Comparison of ENCODE assay signal across 8 cellular contexts in genomic region chr7:131107343-131108211, GRCh38.
DNase-seq lines count a peak whose midpoint lies in the region; ATAC-seq and TF ChIP-seq lines count a peak whose summit lies in the region.

No MANE protein-coding gene starts in this region.

- ATAC-seq in GM18858 (IDR thresholded peaks at IDR 0.05; ENCODE audit: unreplicated experiment): peak; percentile 50
- ATAC-seq in HG03060 (IDR thresholded peaks at IDR 0.05; ENCODE audit: low read depth, unreplicated experiment): peak; percentile 30
- ATAC-seq in left colon: peak; percentile 19

- H3K4me3 ChIP-seq in choroid plexus epithelial cell (ENCODE audit: low read depth, low read length): peak overlapping the region; percentile 99

- no peak for TF ChIP-seq CTCF in choroid plexus epithelial cell (conservative IDR thresholded peaks at IDR 0.05; ENCODE audit: low read depth, low read length)

- intact Hi-C loops in left colon (cut with DNase I, micrococcal nuclease): loop anchor here in 1 of 2 donors (10.0 kb wide), 2 partner anchors 217 to 317 kb away; partner anchors contain the start of gene MKLN1

- DNase-seq in AG08395 (ENCODE audit: low spot score) (peak; percentile 71), NCI-H2196 treated with DMSO at 0.1 percent for 48 hours (lab: John Stamatoyannopoulos, UW; ENCODE audit: unreplicated experiment) (peak; percentile 19), choroid plexus epithelial cell (ENCODE audit: low read depth) (peak; percentile 93), left colon (peak; percentile 67 to 81)
- DNase-seq in activated CD4-positive, alpha-beta T cell treated with anti-CD3 and anti-CD28 coated beads for 24 hours (ENCODE audit: low read depth in 2 of 2): peak; percentile 35 to 57
- peak; percentile 72 for DNase-seq in stimulated activated CD4-positive, alpha-beta T cell treated with anti-CD3 and anti-CD28 coated beads, Interleukin-1b, Interleukin-23, amount 100 ng/mL, for 48 hours

Comparison
In these comparisons a context has a peak if more than half of its experiments do, and no peak if none do; other contexts are left out.
1. Peak in every context shown above with its lines: DNase-seq, ATAC-seq and H3K4me3 ChIP-seq.
2. DNase-seq: peak in every context shown above with its lines; median percentile 93 in choroid plexus epithelial cell; 74 in left colon; 72 in stimulated activated CD4-positive, alpha-beta T cell treated with anti-CD3 and anti-CD28 coated beads, Interleukin-1b, Interleukin-23, amount 100 ng/mL, for 48 hours; 71 in AG08395; 46 in activated CD4-positive, alpha-beta T cell treated with anti-CD3 and anti-CD28 coated beads for 24 hours; 19 in NCI-H2196 treated with DMSO at 0.1 percent for 48 hours.